20 cellular contexts compared by ENCODE assay signal in genomic region chr3:191292243-191292642, GRCh38. TPM values are rescaled to one million over a fixed set of nuclear protein-coding genes. Genes with fewer than 3 reads are reported as not detected.
A peak's percentile ranks its signal among the peaks of the same experiment; 100 is the strongest.
DNase-seq lines count a peak whose midpoint lies in the region; ATAC-seq, FAIRE-seq and TF ChIP-seq lines count a peak whose summit lies in the region.
"Had no signal": no experiment of that assay in that cellular context is flagged by ENCODE, and none has a peak within 500 bp of the region (broad histone marks: within the 10 kb centered on the region; RNA-seq: fewer than 3 reads in every experiment).

No MANE protein-coding gene starts in this region.

- CTCF ChIA-PET in GM12878 (lab: Yijun Ruan, JAX), result interaction anchor here (0.9 to 4.7 kb wide), 8 partner anchors 9 to 156 kb away, joined by 3 to 26 read pairs (median 4); partner anchors contain the start of gene CCDC50

- TF ChIP-seq EP300 in GM12878 (IDR thresholded peaks at IDR 0.05; ENCODE audit: borderline replicate concordance in 1 of 2, control insufficient read depth in 1 of 2, low read depth in 2 of 2, low read length in 2 of 2), result no peak

- no peak for DNase-seq in GM12878 (ENCODE audit: low read depth, low spot score)
- DNase-seq in naive B cell, result no peak
- no peak for DNase-seq in ureter (ENCODE audit: low spot score)
- no peak for DNase-seq in iPS-NIHi7 (ENCODE audit: extremely low spot score)
- no peak for DNase-seq in heart right ventricle
- DNase-seq: ACHN; Caco-2; CD4-positive, alpha-beta T cell; GDM1; GM23248; H7; HFFc6; KBM-7 had no signal

- H3K79me2 ChIP-seq in GM12878 (ENCODE audit: control insufficient read depth, insufficient read depth, low read length), result no peaks in the 10 kb centered on the region

- H3K27ac ChIP-seq in GM12878 (ENCODE audit: control insufficient read depth, insufficient read depth) (no peak overlapping the region), heart right ventricle (no peak overlapping the region)
- H3K27ac ChIP-seq: C4-2B, GM23248, HL-60 had no signal

- no peak for ATAC-seq in GM12878
- ATAC-seq in naive B cell (ENCODE audit: low read depth in 2 of 2), result no peak
- ATAC-seq in GM18909 (IDR thresholded peaks at IDR 0.05; ENCODE audit: poor library complexity, unreplicated experiment), result no peak
- ATAC-seq in heart right ventricle, result no peak
- ATAC-seq: HCT116 had no signal

- H3K36me3 Mint-ChIP-seq in IgD-negative memory B cell, result no peaks in the 10 kb centered on the region
- no peaks in the 10 kb centered on the region for H3K36me3 Mint-ChIP-seq in naive B cell

- H3K36me3 ChIP-seq in GM12878 (ENCODE audit: control insufficient read depth in 2 of 2, insufficient read depth in 2 of 2, low read length in 1 of 2), result no peaks in the 10 kb centered on the region
- H3K36me3 ChIP-seq in heart right ventricle, result no peaks in the 10 kb centered on the region

- RAD21 ChIA-PET in GM12878 (lab: Charles Lee; ENCODE audit: unreplicated experiment), result interaction anchor here (0.7 to 4.3 kb wide), 20 partner anchors 9 to 155 kb away, joined by 3 to 55 read pairs (median 5); partner anchors contain the start of genes CCDC50 and UTS2B

- H3K27me3 Mint-ChIP-seq in IgD-negative memory B cell (no peaks in the 10 kb centered on the region), naive B cell (no peaks in the 10 kb centered on the region)
- H3K27me3 Mint-ChIP-seq: CD4-positive, alpha-beta T cell had no signal

- H3K4me3 ChIP-seq in GM12878 (no peak overlapping the region), heart right ventricle (no peak overlapping the region)
- H3K4me3 ChIP-seq: GM23248 had no signal

- TF ChIP-seq CTCF in GM12878 (IDR thresholded peaks at IDR 0.05 in 2 of 3, conservative IDR thresholded peaks at IDR 0.05 in 1 of 3; ENCODE audit: control insufficient read depth in 2 of 3, extremely low read depth in 1 of 3, insufficient read depth in 1 of 3, low read depth in 3 of 3, low read length in 3 of 3) (no peak), heart right ventricle (IDR thresholded peaks at IDR 0.05) (no peak)

- no peak overlapping the region for H2AFZ ChIP-seq in GM12878 (ENCODE audit: control insufficient read depth, low read depth, low read length)
- H2AFZ ChIP-seq: GM23248 had no signal

- peak overlapping the region in 3 of 4 donors; percentile 23 to 71 (median 33) for H3K4me3 Mint-ChIP-seq in IgD-negative memory B cell
- peak overlapping the region in 7 of 8 donors; percentile 9 to 85 (median 61) for H3K4me3 Mint-ChIP-seq in naive B cell
- H3K4me3 Mint-ChIP-seq: CD4-positive, alpha-beta T cell; HFFc6 had no signal

- H3K4me1 Mint-ChIP-seq in IgD-negative memory B cell (peaks cover 25 to 34% (median 29%) of the 10 kb centered on the region in 3 donors), naive B cell (peaks cover 18 to 38% (median 21%) of the 10 kb centered on the region in 3 donors)

- POLR2A ChIA-PET in GM12878 (lab: Charles Lee), result interaction anchor here (0.7 to 3.0 kb wide), 5 partner anchors 8 to 49 kb away, joined by 3 to 17 read pairs (median 3); no protein-coding TSS in a partner anchor

- TF ChIP-seq POLR2A in GM12878 (IDR thresholded peaks at IDR 0.05; ENCODE audit: low read depth, low read length), result no peak

- H3K27me3 ChIP-seq in GM12878 (replicated peaks in 1 of 2; ENCODE audit: control insufficient read depth in 2 of 2, insufficient read depth in 2 of 2, low read length in 1 of 2) (no peaks in the 10 kb centered on the region), heart right ventricle (no peaks in the 10 kb centered on the region)

- no peaks in the 10 kb centered on the region for H4K20me1 ChIP-seq in GM12878 (ENCODE audit: control insufficient read depth, insufficient read depth)

- peaks cover 0 to 5% (median 2%) of the 10 kb centered on the region in 3 donors for H3K9me3 Mint-ChIP-seq in IgD-negative memory B cell
- H3K9me3 Mint-ChIP-seq in naive B cell, result no peaks in the 10 kb centered on the region
- H3K9me3 Mint-ChIP-seq: CD4-positive, alpha-beta T cell; HFFc6 had no signal

- H3K9ac ChIP-seq in GM12878 (ENCODE audit: control insufficient read depth, insufficient read depth, low read length), result no peak overlapping the region
- H3K9ac ChIP-seq: GM23248 had no signal

- no peak overlapping the region for H3K4me2 ChIP-seq in GM12878 (ENCODE audit: control insufficient read depth, insufficient read depth)

- no TSS peak for BruUV-seq in GM12878 (replicated peaks; lab: Mats Ljungman, UMichigan)

- WGBS in GM12878 (ENCODE audit: insufficient coverage, insufficient replicate concordance, low lambda C conversion rate, missing lambda C conversion rate), result 41% methylated on average over 1 of the region's 1 CpG
- 0 to 92% methylated on average over 1 of the region's 1 CpG for WGBS in heart right ventricle, 2 donors

- SMC1A ChIA-PET in GM12878 (lab: Charles Lee; ENCODE audit: uncharacterized antibody, unreplicated experiment), result interaction anchor here (0.6 to 12.4 kb wide), 20 partner anchors 9 to 156 kb away, joined by 3 to 375 read pairs (median 4); partner anchors contain the start of genes CCDC50 and UTS2B

- H3K9me3 ChIP-seq in GM12878 (replicated peaks; ENCODE audit: control insufficient read depth, insufficient read depth, low read length) (no peaks in the 10 kb centered on the region), heart right ventricle (peaks cover 0 to 15% (median 0%) of the 10 kb centered on the region in 11 donors)

- no peak for FAIRE-seq in GM12878 (lab: Jason Lieb, UNC)
- FAIRE-seq: A204.1, D721Med had no signal

- in situ Hi-C loops in GM12878 (cut with MboI), result no loop called here

- H3K4me1 ChIP-seq in GM12878 (ENCODE audit: control insufficient read depth, insufficient read depth, low read length) (peaks cover 28% of the 10 kb centered on the region), heart right ventricle (peaks cover 0 to 10% (median 0%) of the 10 kb centered on the region in 9 donors)
- H3K4me1 ChIP-seq: Caco-2 had no signal

- intact Hi-C loops in GM12878 (cut with micrococcal nuclease; ENCODE audit: unreplicated experiment), result no loop called here
- intact Hi-C loops in heart right ventricle (cut with DNase I), result no loop called here

- peak overlapping the region; percentile 63 to 77 (median 72) for H3K27ac Mint-ChIP-seq in IgD-negative memory B cell
- peak overlapping the region in 4 of 6 donors; percentile 53 to 81 (median 68) for H3K27ac Mint-ChIP-seq in naive B cell
- H3K27ac Mint-ChIP-seq: CD4-positive, alpha-beta T cell; HFFc6 had no signal

- no peak for TF ChIP-seq RAD21 in GM12878 (IDR thresholded peaks at IDR 0.05; ENCODE audit: insufficient read depth, low read depth, low read length)

TF ChIP-seq in GM12878, 131 proteins besides CTCF, POLR2A, EP300 and RAD21 (continues in another document):
- TF ChIP-seq TAF1 (IDR thresholded peaks at IDR 0.05; ENCODE audit: borderline replicate concordance, low read depth, low read length), result no peak
- TF ChIP-seq TCF7 (IDR thresholded peaks at IDR 0.05; ENCODE audit: borderline replicate concordance), result no peak

RNA-seq across cellular contexts. Expression of gene CCDC50, which starts 37.0 kb away (rescaled TPM):
- polyA plus RNA-seq in IgD-negative memory B cell, result 98.9 TPM
- total RNA-seq in GM12878 (2013; cell fraction: nucleolus; rRNA removed), result 191 and 209 TPM in 2 replicates
- total RNA-seq in GM12878 (2014; rRNA removed), result 112 and 126 TPM in 2 replicates
- 117 and 123 TPM in 2 replicates for total RNA-seq in GM12878 (2014; rRNA removed; fragmentation: Illumina TruSeq; extraction: Trizol)
- total RNA-seq in GM12878 (2021), result 144 and 150 TPM in 2 replicates
- polyA plus RNA-seq in GM12878 (2011; ENCODE audit: low read depth), result 21.4 TPM
- polyA plus RNA-seq in GM12878 (2011; rRNA removed), result 132 and 180 TPM in 2 replicates
- 60.1 and 71.2 TPM in 2 replicates for polyA plus RNA-seq in GM12878 (2011; cell fraction: cytosol; rRNA removed)
- polyA plus RNA-seq in GM12878 (2011; cell fraction: nucleus; rRNA removed), result 102 and 104 TPM in 2 replicates
- polyA plus RNA-seq in GM12878 (2012), result 32.8 and 42.2 TPM in 2 replicates
- polyA plus RNA-seq in GM12878 (2014; fragmentation: Illumina TruSeq; extraction: Trizol), result 137 and 148 TPM in 2 replicates
- 10 to 100 TPM; 46.7 to 61.5 TPM for polyA plus RNA-seq in GM12878 (2014; fragmentation: Nextera tagmentation; extraction: Ambion mirVana)
- polyA plus RNA-seq in GM12878 (2014; rRNA removed), result 107 and 122 TPM in 2 replicates
- 100 to 1,000 TPM; 127 to 130 TPM for polyA plus RNA-seq in GM12878 (2016; fragmentation: Nextera tagmentation; extraction: Ambion mirVana)
- polyA minus RNA-seq in GM12878 (2011; rRNA and poly(A)+ RNA removed), result 77.5 and 87.0 TPM in 2 replicates
- polyA minus RNA-seq in GM12878 (2011; cell fraction: cytosol; rRNA and poly(A)+ RNA removed), result 47.4 and 57.9 TPM in 2 replicates
- polyA minus RNA-seq in GM12878 (2011; cell fraction: nucleus; rRNA and poly(A)+ RNA removed), result 127 and 198 TPM in 2 replicates
- polyA plus RNA-seq in naive B cell (ENCODE audit: low read depth in 6 of 6), result 10 to 100 TPM; 40.0 to 68.7 (median 51.8) TPM
- total RNA-seq in ureter, result 65.3 TPM
- total RNA-seq in heart right ventricle, result 10 to 100 TPM; 39.5 to 58.8 (median 51.2) TPM
- polyA plus RNA-seq in heart right ventricle, result 10 to 100 TPM; 14.3 to 37.7 TPM

RNA-seq across cellular contexts. Expression of gene UTS2B, which starts 38.1 kb away (rescaled TPM):
- polyA plus RNA-seq in IgD-negative memory B cell, result 4.2 TPM
- total RNA-seq in GM12878 (2013; cell fraction: nucleolus; rRNA removed), result 0.86 and 2.3 TPM in 2 replicates
- total RNA-seq in GM12878 (2014; rRNA removed), result 0.28 and 1.3 TPM in 2 replicates
- total RNA-seq in GM12878 (2014; rRNA removed; fragmentation: Illumina TruSeq; extraction: Trizol), result 0.36 and 0.64 TPM in 2 replicates
- total RNA-seq in GM12878 (2021), result 0.28 and 0.29 TPM in 2 replicates
- polyA plus RNA-seq in GM12878 (2011; ENCODE audit: low read depth), result not detected
- 0.43 and 0.66 TPM in 2 replicates for polyA plus RNA-seq in GM12878 (2011; rRNA removed)
- polyA plus RNA-seq in GM12878 (2011; cell fraction: cytosol; rRNA removed), result 0.23 and 0.49 TPM in 2 replicates
- 0.22 and 0.35 TPM in 2 replicates for polyA plus RNA-seq in GM12878 (2011; cell fraction: nucleus; rRNA removed)
- polyA plus RNA-seq in GM12878 (2012), result 0.32 TPM in 1 of 2 replicates, not detected in the other
- polyA plus RNA-seq in GM12878 (2014; fragmentation: Illumina TruSeq; extraction: Trizol), result 0.33 and 0.53 TPM in 2 replicates
- under 1 TPM; 0.15 to 0.45 TPM for polyA plus RNA-seq in GM12878 (2014; fragmentation: Nextera tagmentation; extraction: Ambion mirVana)
- polyA plus RNA-seq in GM12878 (2014; rRNA removed), result 0.70 and 0.72 TPM in 2 replicates
- polyA plus RNA-seq in GM12878 (2016; fragmentation: Nextera tagmentation; extraction: Ambion mirVana), result under 1 TPM; 0.45 to 0.48 TPM
- polyA minus RNA-seq in GM12878 (2011; rRNA and poly(A)+ RNA removed), result 1.5 and 1.8 TPM in 2 replicates
- polyA minus RNA-seq in GM12878 (2011; cell fraction: cytosol; rRNA and poly(A)+ RNA removed), result not detected in 2 replicates
- polyA minus RNA-seq in GM12878 (2011; cell fraction: nucleus; rRNA and poly(A)+ RNA removed), result 2.4 and 3.5 TPM in 2 replicates
- polyA plus RNA-seq in naive B cell (ENCODE audit: low read depth in 6 of 6), result under 1 TPM in 4 of 6 donors, not detected in 2; 0.17 to 0.98 (median 0.67) TPM
- 0.70 TPM for total RNA-seq in ureter
- under 1 TPM in 5 of 10 donors, not detected in 5; 0.10 to 0.53 (median 0.43) TPM for total RNA-seq in heart right ventricle
- under 1 TPM; 0.16 to 0.22 TPM for polyA plus RNA-seq in heart right ventricle
- total RNA-seq: CD4-positive, alpha-beta T cell had no signal
